Comparison of ENCODE assay signal across 14 cellular contexts in the genomic region with DNA sequence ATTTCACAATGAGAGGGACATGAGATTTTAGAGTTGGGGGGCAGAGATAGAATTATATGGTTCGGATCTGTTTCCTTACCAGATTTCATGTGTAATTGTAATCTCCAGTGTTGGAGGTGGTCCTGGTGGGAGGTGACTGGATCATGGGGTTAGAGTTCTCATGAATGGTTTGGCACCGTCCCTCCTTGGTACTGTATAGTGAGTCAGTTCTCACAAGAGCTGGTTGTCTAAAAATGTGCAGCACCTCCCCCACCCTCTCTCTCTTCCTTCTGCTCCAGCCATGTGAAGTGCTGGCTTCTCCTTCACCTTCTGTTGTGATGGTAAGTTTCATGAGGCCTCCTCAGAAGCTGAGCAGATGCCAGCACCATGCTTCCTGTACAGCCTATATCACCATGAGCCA.
DNase-seq lines count a peak whose midpoint lies in the region; ATAC-seq, FAIRE-seq and TF ChIP-seq lines count a peak whose summit lies in the region.
"Had no signal": no experiment of that assay in that cellular context is flagged by ENCODE, and none has a peak within 500 bp of the region (broad histone marks: within the 10 kb centered on the region; RNA-seq: fewer than 3 reads in every experiment).

No MANE protein-coding gene starts in this region.

- H3K36me3 ChIP-seq in fibroblast of lung (ENCODE audit: control insufficient read depth, insufficient read depth, low read length) (no peaks in the 10 kb centered on the region), pancreas (no peaks in the 10 kb centered on the region)

- no peak for ATAC-seq in HG03139 (IDR thresholded peaks at IDR 0.05; ENCODE audit: unreplicated experiment)
- no peak for ATAC-seq in pancreas
- ATAC-seq: CD8-positive, alpha-beta T cell; HepG2 had no signal

- H3K27ac ChIP-seq in fibroblast of lung (ENCODE audit: insufficient read depth, low read length) (no peak overlapping the region), pancreas (no peak overlapping the region)
- H3K27ac ChIP-seq: KMS-11 had no signal

- H3K4me3 ChIP-seq in fibroblast of lung (replicated peaks in 1 of 4; ENCODE audit: control extremely low read depth in 1 of 4, insufficient read depth in 1 of 4, low read depth in 3 of 4, low read length in 4 of 4) (no peak overlapping the region), pancreas (no peak overlapping the region)

- peaks cover 9% of the 10 kb centered on the region for H3K4me1 ChIP-seq in fibroblast of lung (ENCODE audit: control insufficient read depth, extremely low read depth, insufficient read depth, low read length)
- no peaks in the 10 kb centered on the region for H3K4me1 ChIP-seq in pancreas

- H3K9ac ChIP-seq in fibroblast of lung (ENCODE audit: insufficient read depth, low read length), result no peak overlapping the region
- H3K9ac ChIP-seq: KMS-11 had no signal

- no peaks in the 10 kb centered on the region for H3K27me3 ChIP-seq in fibroblast of lung (ENCODE audit: control insufficient read depth, insufficient read depth, low read length)
- no peaks in the 10 kb centered on the region for H3K27me3 ChIP-seq in pancreas

- no peak overlapping the region for H3K4me2 ChIP-seq in fibroblast of lung (ENCODE audit: extremely low read depth, insufficient read depth, low read length)
- H3K4me2 ChIP-seq: KMS-11 had no signal

- H3K79me2 ChIP-seq in fibroblast of lung (ENCODE audit: control insufficient read depth, insufficient read depth, low read length), result no peaks in the 10 kb centered on the region

- DNase-seq in HT1080 (ENCODE audit: low read depth) (peak; percentile 37), RPMI7951 (ENCODE audit: low read depth) (peak; percentile 57), fibroblast of lung (ENCODE audit: low read depth in 2 of 2) (peak; percentile 49 to 73), SW 1271 (lab: John Stamatoyannopoulos, UW) (no peak), pancreas (no peak), NCI-H2227 treated with DMSO at 0.1 percent for 48 hours (lab: John Stamatoyannopoulos, UW) (no peak)
- DNase-seq: CD8-positive, alpha-beta T cell; GOT3; NCI-H187; NCI-H526 treated with DMSO at 0.1 percent for 48 hours; SIG-M5 had no signal

- no peak overlapping the region for H2AFZ ChIP-seq in fibroblast of lung (ENCODE audit: low read length)

- WGBS in pancreas, 2 donors, result 64 to 70% methylated on average over 2 of the region's 2 CpGs

- TF ChIP-seq CTCF in fibroblast of lung (conservative IDR thresholded peaks at IDR 0.05 in 1 of 2, IDR thresholded peaks at IDR 0.05 in 1 of 2; ENCODE audit: low read depth in 1 of 2, low read length in 2 of 2) (no peak), pancreas (IDR thresholded peaks at IDR 0.05) (no peak)

- FAIRE-seq in pancreas (lab: Jason Lieb, UNC), result no peak
- FAIRE-seq: HepG2 had no signal

- intact Hi-C loops in pancreas (cut with DNase I), result no loop called here

- H3K9me3 ChIP-seq in fibroblast of lung (ENCODE audit: control insufficient read depth, insufficient read depth, low read depth, low read length), result no peaks in the 10 kb centered on the region
- H3K9me3 ChIP-seq in pancreas, result no peaks in the 10 kb centered on the region

- no peaks in the 10 kb centered on the region for H4K20me1 ChIP-seq in fibroblast of lung (ENCODE audit: control insufficient read depth, extremely low read depth, insufficient read depth, low read length)

Comparison
In these comparisons a context has a peak if more than half of its experiments do, and no peak if none do; other contexts are left out.
1. DNase-seq: peak in HT1080 (single experiment), RPMI7951 (single experiment) and fibroblast of lung (2 of 2); none in SW 1271 (0 of 2), pancreas (0 of 6) and NCI-H2227 treated with DMSO at 0.1 percent for 48 hours (single experiment).